Comparison of ENCODE assay signal across 22 cellular contexts in genomic region chr6:168428052-168428829, GRCh38. TPM values are rescaled to one million over a fixed set of nuclear protein-coding genes. Genes with fewer than 3 reads are reported as not detected.
DNase-seq lines count a peak whose midpoint lies in the region; ATAC-seq and TF ChIP-seq lines count a peak whose summit lies in the region.
"Had no signal": no experiment of that assay in that cellular context is flagged by ENCODE, and none has a peak within 500 bp of the region (broad histone marks: within the 10 kb centered on the region; RNA-seq: fewer than 3 reads in every experiment).

No MANE protein-coding gene starts in this region.

- no peak overlapping the region for H3K27ac ChIP-seq in colonic mucosa
- H3K27ac ChIP-seq: BLaER1 treated with 17β-estradiol and CSF1 and Interleukin-3, amounts not matched to agents 10 nM and 100 nM had no signal

- H3K4me1 ChIP-seq in colonic mucosa, result no peaks in the 10 kb centered on the region

- H3K9me3 ChIP-seq in colonic mucosa, result no peaks in the 10 kb centered on the region
- H3K9me3 ChIP-seq: BLaER1 treated with 17β-estradiol and CSF1 and Interleukin-3, amounts not matched to agents 10 nM and 100 nM; SK-N-SH had no signal

- ATAC-seq in stimulated activated effector memory CD8-positive, alpha-beta T cell treated with anti-CD3 and anti-CD28 coated beads, Interleukin-12 subunit alpha, Interleukin-12 subunit beta, amount 100 ng/mL, for 72 hours, result peak; percentile 8
- ATAC-seq in GM21619 (IDR thresholded peaks at IDR 0.05; ENCODE audit: unreplicated experiment), result no peak
- ATAC-seq: HCT116, K562, Panc1 had no signal

- peak; percentile 11 for DNase-seq in NCI-H2196 (lab: John Stamatoyannopoulos, UW; ENCODE audit: unreplicated experiment)
- DNase-seq in NCI-H2196 treated with DMSO at 0.1 percent for 48 hours (lab: John Stamatoyannopoulos, UW; ENCODE audit: unreplicated experiment), result no peak
- peak; percentile 20 for DNase-seq in NCI-H1092 (lab: John Stamatoyannopoulos, UW)
- DNase-seq in colonic mucosa, result peak; percentile 39
- DNase-seq in stimulated activated effector memory CD8-positive, alpha-beta T cell treated with anti-CD3 and anti-CD28 coated beads, Interleukin-12 subunit alpha, Interleukin-12 subunit beta, amount 100 ng/mL, for 72 hours (ENCODE audit: low spot score in 2 of 2), result no peak
- DNase-seq in T-helper 9 cell, result no peak
- DNase-seq in activated CD4-positive, alpha-beta T cell treated with anti-CD3 and anti-CD28 coated beads, Interleukin-2, amount 50 U/mL, for 48 hours, result no peak
- DNase-seq: DMS153, EL, NCI-H1105, NCI-H2029, NCI-H2227 treated with DMSO at 0.1 percent for 48 hours, NCI-H526 treated with DMSO at 0.1 percent for 48 hours, Right ventricle myocardium superior had no signal

- no peak for TF ChIP-seq CTCF in colonic mucosa (IDR thresholded peaks at IDR 0.05)

- H3K36me3 Mint-ChIP-seq in stimulated activated effector memory CD8-positive, alpha-beta T cell treated with anti-CD3 and anti-CD28 coated beads, Interleukin-12 subunit alpha, Interleukin-12 subunit beta, amount 100 ng/mL, for 72 hours, result no peaks in the 10 kb centered on the region

- H3K9me3 Mint-ChIP-seq in stimulated activated effector memory CD8-positive, alpha-beta T cell treated with anti-CD3 and anti-CD28 coated beads, Interleukin-12 subunit alpha, Interleukin-12 subunit beta, amount 100 ng/mL, for 72 hours, result no peaks in the 10 kb centered on the region

- no peaks in the 10 kb centered on the region for H3K4me1 Mint-ChIP-seq in stimulated activated effector memory CD8-positive, alpha-beta T cell treated with anti-CD3 and anti-CD28 coated beads, Interleukin-12 subunit alpha, Interleukin-12 subunit beta, amount 100 ng/mL, for 72 hours

- no peak overlapping the region for H3K4me3 Mint-ChIP-seq in stimulated activated effector memory CD8-positive, alpha-beta T cell treated with anti-CD3 and anti-CD28 coated beads, Interleukin-12 subunit alpha, Interleukin-12 subunit beta, amount 100 ng/mL, for 72 hours

- no peaks in the 10 kb centered on the region for H3K27me3 ChIP-seq in colonic mucosa
- H3K27me3 ChIP-seq: BLaER1 treated with 17β-estradiol and CSF1 and Interleukin-3, amounts not matched to agents 10 nM and 100 nM had no signal

- H3K4me3 ChIP-seq in colonic mucosa, result no peak overlapping the region
- H3K4me3 ChIP-seq: BLaER1 treated with 17β-estradiol and CSF1 and Interleukin-3, amounts not matched to agents 10 nM and 100 nM; K562 had no signal

- no peak overlapping the region for H3K9ac ChIP-seq in colonic mucosa (ENCODE audit: low read depth in 2 of 2, low read length in 2 of 2)
- H3K9ac ChIP-seq: BLaER1 treated with 17β-estradiol and CSF1 and Interleukin-3, amounts not matched to agents 10 nM and 100 nM; SK-N-SH had no signal

- H3K36me3 ChIP-seq in colonic mucosa, result no peaks in the 10 kb centered on the region
- H3K36me3 ChIP-seq: BLaER1 treated with 17β-estradiol and CSF1 and Interleukin-3, amounts not matched to agents 10 nM and 100 nM had no signal

- no peak overlapping the region for H3K27ac Mint-ChIP-seq in stimulated activated effector memory CD8-positive, alpha-beta T cell treated with anti-CD3 and anti-CD28 coated beads, Interleukin-12 subunit alpha, Interleukin-12 subunit beta, amount 100 ng/mL, for 72 hours

- intact Hi-C loops in colonic mucosa (cut with DNase I), result no loop called here

RNA-seq across cellular contexts. Expression of gene SMOC2, which starts 12.7 kb away (rescaled TPM):
- 10 to 100 TPM; 25.6 to 29.6 TPM for total RNA-seq in colonic mucosa
- total RNA-seq: A172; T-helper 1 cell treated with Interleukin-12 subunit alpha and Interleukin-12 subunit beta and Interleukin-4 antibody, amounts not matched to agents 30 ng/mL and 1 ng/mL, for 36 hours had no signal

Comparison
In these comparisons a context has a peak if more than half of its experiments do, and no peak if none do; other contexts are left out.
1. DNase-seq: peak in NCI-H2196 (single experiment), NCI-H1092 (single experiment) and colonic mucosa (single experiment); none in NCI-H2196 treated with DMSO at 0.1 percent for 48 hours (single experiment), stimulated activated effector memory CD8-positive, alpha-beta T cell treated with anti-CD3 and anti-CD28 coated beads, Interleukin-12 subunit alpha, Interleukin-12 subunit beta, amount 100 ng/mL, for 72 hours (0 of 2), T-helper 9 cell (single experiment) and activated CD4-positive, alpha-beta T cell treated with anti-CD3 and anti-CD28 coated beads, Interleukin-2, amount 50 U/mL, for 48 hours (0 of 2).